21 cellular contexts compared by ENCODE assay signal in genomic region chr5:61440596-61440995, GRCh38.
"Had no signal": no experiment of that assay in that cellular context is flagged by ENCODE, and none has a peak within 500 bp of the region (broad histone marks: within the 10 kb centered on the region; RNA-seq: fewer than 3 reads in every experiment).

No MANE protein-coding gene starts in this region.

- H3K36me3 ChIP-seq: brain microvascular endothelial cell, left ventricle myocardium inferior, neutrophil had no signal

- H3K4me1 ChIP-seq: testis had no signal

- H3K27ac Mint-ChIP-seq: activated CD4-positive, alpha-beta T cell treated with anti-CD3 and anti-CD28 coated beads, Interleukin-2, amount 10 ng/mL, durations not matched to agents 24 days and 14 days; activated CD8-positive, alpha-beta T cell treated with anti-CD3 and anti-CD28 coated beads, Interleukin-2, amount 10 ng/mL, durations not matched to agents 7 days and 5 days; activated naive CD4-positive, alpha-beta T cell treated with anti-CD3 and anti-CD28 coated beads for 36 hours; activated T-cell treated with anti-CD3 and anti-CD28 coated beads, Interleukin-2, amount 50 U/mL, for 24 hours; activated T-helper 2 cell treated with anti-CD3 and anti-CD28 coated beads, Interferon-gamma antibody, Interleukin-2, Interleukin-4, amounts not matched to agents 10 μg/mL and 5 μg/mL and 100 μg/mL, durations not matched to agents 14 hours and 24 hours and 36 hours; natural killer cell treated with Interleukin-12 subunit alpha and Interleukin-12 subunit beta and Interleukin-15 and Interleukin-18, amount 100 ng/mL, for 72 hours; stimulated activated naive CD8-positive, alpha-beta T cell treated with anti-CD3 and anti-CD28 coated beads, Interleukin-15, Interleukin-2, amounts not matched to agents 100 ng/mL and 50 ng/mL, for 24 hours; type B pancreatic cell had no signal

- H3K27me3 Mint-ChIP-seq: activated CD4-positive, alpha-beta T cell treated with anti-CD3 and anti-CD28 coated beads, Interleukin-2, amount 10 ng/mL, durations not matched to agents 24 days and 14 days; activated T-cell treated with anti-CD3 and anti-CD28 coated beads, Interleukin-2, amount 50 U/mL, for 24 hours; natural killer cell treated with Interleukin-12 subunit alpha and Interleukin-12 subunit beta and Interleukin-15 and Interleukin-18, amount 100 ng/mL, for 72 hours; stimulated activated naive CD8-positive, alpha-beta T cell treated with anti-CD3 and anti-CD28 coated beads, Interleukin-15, Interleukin-2, amounts not matched to agents 100 ng/mL and 50 ng/mL, for 24 hours; type B pancreatic cell had no signal

- ATAC-seq: activated CD8-positive, alpha-beta T cell treated with anti-CD3 and anti-CD28 coated beads, Interleukin-2, amount 10 ng/mL, durations not matched to agents 7 days and 5 days; natural killer cell treated with Interleukin-12 subunit alpha and Interleukin-12 subunit beta and Interleukin-15 and Interleukin-18, amount 100 ng/mL, for 72 hours had no signal

- H3K4me3 ChIP-seq: left ventricle myocardium inferior, testis had no signal

- H3K27ac ChIP-seq: brain microvascular endothelial cell, left ventricle myocardium inferior, neutrophil, testis had no signal

- H3K27me3 ChIP-seq: brain microvascular endothelial cell, neutrophil, testis had no signal

- DNase-seq: activated CD4-positive, alpha-beta T cell treated with anti-CD3 and anti-CD28 coated beads, Interleukin-2, amount 10 ng/mL, durations not matched to agents 24 days and 14 days; activated CD4-positive, CD25-positive, alpha-beta regulatory T cell; activated CD8-positive, alpha-beta T cell treated with anti-CD3 and anti-CD28 coated beads, Interleukin-2, amount 10 ng/mL, durations not matched to agents 7 days and 5 days; activated naive CD4-positive, alpha-beta T cell treated with anti-CD3 and anti-CD28 coated beads for 36 hours; activated T-cell treated with anti-CD3 and anti-CD28 coated beads, Interleukin-2, amount 50 U/mL, for 24 hours; aorta; brain microvascular endothelial cell; cortex of kidney; effector CD4-positive, alpha-beta T cell; foreskin melanocyte; left ventricle myocardium inferior; retina; stimulated activated CD4-positive, alpha-beta T cell treated with anti-CD3 and anti-CD28 coated beads, Interleukin-2, amount 100 ng/mL, for 24 hours; T-helper 1 cell; T1000; testis had no signal

- H3K4me3 Mint-ChIP-seq: activated CD4-positive, alpha-beta T cell treated with anti-CD3 and anti-CD28 coated beads, Interleukin-2, amount 10 ng/mL, durations not matched to agents 24 days and 14 days; activated CD8-positive, alpha-beta T cell treated with anti-CD3 and anti-CD28 coated beads, Interleukin-2, amount 10 ng/mL, durations not matched to agents 7 days and 5 days; activated naive CD4-positive, alpha-beta T cell treated with anti-CD3 and anti-CD28 coated beads for 36 hours; activated T-cell treated with anti-CD3 and anti-CD28 coated beads, Interleukin-2, amount 50 U/mL, for 24 hours; natural killer cell treated with Interleukin-12 subunit alpha and Interleukin-12 subunit beta and Interleukin-15 and Interleukin-18, amount 100 ng/mL, for 72 hours; stimulated activated naive CD8-positive, alpha-beta T cell treated with anti-CD3 and anti-CD28 coated beads, Interleukin-15, Interleukin-2, amounts not matched to agents 100 ng/mL and 50 ng/mL, for 24 hours; type B pancreatic cell had no signal

- H3K9me3 ChIP-seq: testis had no signal
